Comparison of ENCODE assay signal across 1 cellular context in the genomic region with DNA sequence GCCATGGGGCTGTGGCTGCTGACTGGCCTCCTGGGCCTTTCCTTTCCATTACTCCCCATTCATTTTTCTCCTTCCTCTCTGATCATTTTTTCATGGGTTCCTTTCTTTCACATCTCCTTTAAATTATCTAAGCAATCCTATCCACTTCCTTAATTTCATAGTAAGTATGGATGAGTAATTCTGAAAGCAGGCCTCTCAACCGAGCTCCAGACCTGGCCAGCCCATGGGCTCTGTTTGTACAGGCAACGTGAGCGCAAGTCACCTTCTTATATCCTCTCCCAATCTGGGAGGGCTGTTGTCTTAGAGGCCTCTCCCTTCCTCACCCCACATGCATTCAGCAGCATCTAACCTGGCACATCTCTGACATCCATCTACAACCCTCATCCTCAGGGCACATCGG.
A peak's percentile ranks its signal among the peaks of the same experiment; 100 is the strongest.
TF ChIP-seq lines count a peak whose summit lies in the region.

No MANE protein-coding gene starts in this region.

TF ChIP-seq in SK-N-SH, 30 proteins besides CTCF, POLR2A, EP300 and RAD21 (continued from another document):
- TF ChIP-seq, protein P1, sequence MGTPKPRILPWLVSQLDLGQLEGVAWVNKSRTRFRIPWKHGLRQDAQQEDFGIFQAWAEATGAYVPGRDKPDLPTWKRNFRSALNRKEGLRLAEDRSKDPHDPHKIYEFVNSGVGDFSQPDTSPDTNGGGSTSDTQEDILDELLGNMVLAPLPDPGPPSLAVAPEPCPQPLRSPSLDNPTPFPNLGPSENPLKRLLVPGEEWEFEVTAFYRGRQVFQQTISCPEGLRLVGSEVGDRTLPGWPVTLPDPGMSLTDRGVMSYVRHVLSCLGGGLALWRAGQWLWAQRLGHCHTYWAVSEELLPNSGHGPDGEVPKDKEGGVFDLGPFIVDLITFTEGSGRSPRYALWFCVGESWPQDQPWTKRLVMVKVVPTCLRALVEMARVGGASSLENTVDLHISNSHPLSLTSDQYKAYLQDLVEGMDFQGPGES (IDR thresholded peaks at IDR 0.05; ENCODE audit: low read depth, low read length): no peak
- TF ChIP-seq MXI1 (IDR thresholded peaks at IDR 0.05; ENCODE audit: low read depth, low read length) (no peak), FOSL2 (IDR thresholded peaks at IDR 0.05; ENCODE audit: borderline replicate concordance, low read depth) (peak; percentile 22; the same call in 1 of the 2 replicates), FOXJ3 (CRISPR knock-in tag; IDR thresholded peaks at IDR 0.05) (no peak), GATA2 (CRISPR knock-in tag; IDR thresholded peaks at IDR 0.05) (no peak)
